Comparison of ENCODE assay signal across 22 cellular contexts in the genomic region with DNA sequence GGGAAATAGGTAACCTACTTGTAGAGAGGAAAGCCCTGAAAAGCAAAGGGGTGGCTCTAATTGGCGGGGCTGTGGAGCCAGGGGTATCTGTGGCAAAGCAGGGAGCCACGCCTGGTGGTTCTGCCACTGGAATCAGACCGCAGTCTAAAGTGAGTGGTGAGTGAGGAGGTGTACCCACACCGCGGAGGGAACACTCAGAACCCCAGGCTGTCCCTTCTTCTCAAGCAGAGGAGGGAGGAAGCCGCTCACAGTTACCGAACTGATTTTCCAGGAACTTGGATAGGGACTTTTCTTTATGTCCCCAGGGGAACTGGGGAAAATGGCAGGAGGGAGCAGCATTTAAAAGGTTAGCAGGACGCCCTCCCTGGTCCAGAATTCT.
"Had no signal": no experiment of that assay in that cellular context is flagged by ENCODE, and none has a peak within 500 bp of the region (broad histone marks: within the 10 kb centered on the region; RNA-seq: fewer than 3 reads in every experiment).

No MANE protein-coding gene starts in this region.

- H3K27ac ChIP-seq: HL-60 had no signal

- H3K36me3 ChIP-seq: MG63 had no signal

- H3K4me3 ChIP-seq: MG63 had no signal

- H3K9me3 ChIP-seq: MG63, SK-N-SH had no signal

- DNase-seq: IMR-90, Karpas-422, KG1, MG63, NCI-H1092, NCI-H1105 treated with DMSO at 0.1 percent for 48 hours, NCI-H1436, NCI-H187, NCI-H2029, NCI-H2081 treated with DMSO at 0.1 percent for 48 hours, NCI-H2171, NCI-H226, NCI-H446, NCI-H510A, NCI-H524 treated with DMSO at 0.1 percent for 48 hours, NCI-H69, NCI-H774, RPMI8226, SHP77, SK-N-SH, SW 1271 had no signal
